38 cellular contexts compared by ENCODE assay signal in the genomic region with DNA sequence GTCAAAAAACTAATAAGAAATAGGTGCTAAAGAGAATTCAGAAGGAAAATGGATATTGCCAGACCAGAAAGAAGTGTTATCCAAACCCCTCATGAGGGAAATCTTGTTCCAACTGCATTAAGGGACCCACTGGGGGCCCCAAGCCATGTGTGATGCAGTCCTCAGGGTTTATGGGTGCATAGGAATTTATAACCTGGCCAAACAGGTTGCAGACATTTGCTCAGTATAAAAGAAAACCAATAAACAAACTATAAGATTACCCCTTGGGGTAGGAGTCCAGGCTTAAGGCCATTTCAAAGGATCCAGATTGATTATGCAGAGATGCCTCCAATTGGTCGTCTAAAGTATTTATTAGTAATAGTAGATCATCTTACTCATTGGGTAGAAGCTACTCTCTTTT.
"Had no signal": no experiment of that assay in that cellular context is flagged by ENCODE, and none has a peak within 500 bp of the region (broad histone marks: within the 10 kb centered on the region; RNA-seq: fewer than 3 reads in every experiment).

No MANE protein-coding gene starts in this region.

- H3K4me1 Mint-ChIP-seq: activated B cell treated with CpG ODN at 0.5 μM for 24 hours; activated CD4-positive, alpha-beta T cell treated with anti-CD3 and anti-CD28 coated beads, Interleukin-2, amount 10 ng/mL, durations not matched to agents 24 days and 14 days; activated naive CD8-positive, alpha-beta T cell treated with anti-CD3 and anti-CD28 coated beads, Interleukin-2, amount 10 ng/mL, durations not matched to agents 7 days and 5 days; activated naive CD8-positive, alpha-beta T cell treated with anti-CD3 and anti-CD28 coated beads, Interleukin-2, amount 50 U/mL, for 24 hours; activated T-helper 17 cell treated with anti-CD3 and anti-CD28 coated beads, Interleukin-2, amount 50 U/mL, for 72 hours; brain had no signal

- H3K4me3 Mint-ChIP-seq: activated B cell treated with CpG ODN at 0.5 μM for 24 hours; activated CD4-positive, alpha-beta memory T cell treated with anti-CD3 and anti-CD28 coated beads for 36 hours; activated CD4-positive, alpha-beta T cell treated with anti-CD3 and anti-CD28 coated beads, Interleukin-2, amount 10 ng/mL, durations not matched to agents 24 days and 14 days; activated CD8-positive, alpha-beta T cell treated with anti-CD3 and anti-CD28 coated beads for 36 hours; activated naive CD4-positive, alpha-beta T cell treated with anti-CD3 and anti-CD28 coated beads for 36 hours; activated naive CD8-positive, alpha-beta T cell treated with anti-CD3 and anti-CD28 coated beads, Interleukin-2, amount 10 ng/mL, durations not matched to agents 7 days and 5 days; activated naive CD8-positive, alpha-beta T cell treated with anti-CD3 and anti-CD28 coated beads, Interleukin-2, amount 50 U/mL, for 24 hours; activated T-cell treated with anti-CD3 and anti-CD28 coated beads, Interleukin-2, amount 50 U/mL, for 4 hours; activated T-cell treated with anti-CD3 and anti-CD28 coated beads, Interleukin-2, amount 50 U/mL, for 72 hours; activated T-helper 1 cell treated with anti-CD3 and anti-CD28 coated beads, Interleukin-12 subunit alpha, Interleukin-12 subunit beta, Interleukin-2, Interleukin-4 antibody, amounts not matched to agents 30 ng/mL and 10 ng/mL and 1 ng/mL, durations not matched to agents 14 hours and 24 hours and 36 hours; activated T-helper 17 cell treated with anti-CD3 and anti-CD28 coated beads, Interleukin-2, amount 50 U/mL, for 72 hours; brain; T-helper 1 cell treated with Interleukin-12 subunit alpha and Interleukin-12 subunit beta and Interleukin-4 antibody, amounts not matched to agents 30 μg/mL and 1 μg/mL, for 36 hours; T-helper 2 cell treated with Interferon-gamma antibody and Interleukin-4, amounts not matched to agents 5 μg/mL and 100 μg/mL, for 36 hours had no signal

- H3K27ac Mint-ChIP-seq: activated B cell treated with CpG ODN at 0.5 μM for 24 hours; activated CD4-positive, alpha-beta memory T cell treated with anti-CD3 and anti-CD28 coated beads for 36 hours; activated CD4-positive, alpha-beta T cell treated with anti-CD3 and anti-CD28 coated beads, Interleukin-2, amount 10 ng/mL, durations not matched to agents 24 days and 14 days; activated CD8-positive, alpha-beta T cell treated with anti-CD3 and anti-CD28 coated beads for 36 hours; activated naive CD4-positive, alpha-beta T cell treated with anti-CD3 and anti-CD28 coated beads for 36 hours; activated naive CD4-positive, alpha-beta T cell treated with anti-CD3 and anti-CD28 coated beads, Interleukin-2, amount 50 U/mL, for 72 hours; activated naive CD8-positive, alpha-beta T cell treated with anti-CD3 and anti-CD28 coated beads, Interleukin-2, amount 10 ng/mL, durations not matched to agents 7 days and 5 days; activated naive CD8-positive, alpha-beta T cell treated with anti-CD3 and anti-CD28 coated beads, Interleukin-2, amount 50 U/mL, for 24 hours; activated T-cell treated with anti-CD3 and anti-CD28 coated beads, Interleukin-2, amount 50 U/mL, for 72 hours; activated T-helper 1 cell treated with anti-CD3 and anti-CD28 coated beads, Interleukin-12 subunit alpha, Interleukin-12 subunit beta, Interleukin-2, Interleukin-4 antibody, amounts not matched to agents 30 ng/mL and 10 ng/mL and 1 ng/mL, durations not matched to agents 14 hours and 24 hours and 36 hours; activated T-helper 17 cell treated with anti-CD3 and anti-CD28 coated beads, Interleukin-2, amount 50 U/mL, for 72 hours; brain; T-helper 1 cell treated with Interleukin-12 subunit alpha and Interleukin-12 subunit beta and Interleukin-4 antibody, amounts not matched to agents 30 μg/mL and 1 μg/mL, for 36 hours; T-helper 2 cell treated with Interferon-gamma antibody and Interleukin-4, amounts not matched to agents 5 μg/mL and 100 μg/mL, for 36 hours had no signal

- H3K4me3 ChIP-seq: ascending aorta, cardiac muscle cell had no signal

- H3K9me3 ChIP-seq: ascending aorta had no signal

- H3K4me1 ChIP-seq: ascending aorta had no signal

- H3K27me3 ChIP-seq: ascending aorta, cardiac muscle cell had no signal

- FAIRE-seq: bronchial epithelial cell, TTC549 had no signal

- H3K27ac ChIP-seq: ascending aorta, cardiac muscle cell, VCaP had no signal

- DNase-seq: activated B cell treated with CpG ODN at 0.5 μM for 24 hours; activated CD4-positive, alpha-beta memory T cell treated with anti-CD3 and anti-CD28 coated beads for 36 hours; activated CD4-positive, alpha-beta T cell treated with anti-CD3 and anti-CD28 coated beads for 4 hours; activated CD4-positive, alpha-beta T cell treated with anti-CD3 and anti-CD28 coated beads, Interleukin-2, amount 10 ng/mL, durations not matched to agents 24 days and 14 days; activated CD4-positive, alpha-beta T cell treated with anti-CD3 and anti-CD28 coated beads, Interleukin-2, amount 50 U/mL, for 1 hour; activated CD4-positive, alpha-beta T cell treated with anti-CD3 and anti-CD28 coated beads, Interleukin-2, amount 50 U/mL, for 4 hours; activated CD4-positive, CD25-positive, alpha-beta regulatory T cell treated with anti-CD3 and anti-CD28 coated beads, Interleukin-2, amount 50 U/mL, for 72 hours; activated CD8-positive, alpha-beta memory T cell treated with anti-CD3 and anti-CD28 coated beads, Interleukin-2, amount 50 U/mL, for 4 hours; activated CD8-positive, alpha-beta T cell treated with anti-CD3 and anti-CD28 coated beads for 36 hours; activated effector memory CD4-positive, alpha-beta T cell treated with anti-CD3 and anti-CD28 coated beads, Interleukin-2, amount 50 U/mL, for 16 hours; activated gamma-delta T cell treated with Interleukin-2 at 50 U/mL for 16 hours; activated naive CD4-positive, alpha-beta T cell; activated naive CD4-positive, alpha-beta T cell treated with anti-CD3 and anti-CD28 coated beads for 36 hours; activated naive CD4-positive, alpha-beta T cell treated with anti-CD3 and anti-CD28 coated beads, Interleukin-2, amount 50 U/mL, for 16 hours; activated naive CD8-positive, alpha-beta T cell treated with anti-CD3 and anti-CD28 coated beads, Interleukin-2, amount 10 ng/mL, durations not matched to agents 7 days and 5 days; activated naive CD8-positive, alpha-beta T cell treated with anti-CD3 and anti-CD28 coated beads, Interleukin-2, amount 50 U/mL, for 24 hours; activated T-cell treated with anti-CD3 and anti-CD28 coated beads for 4 hours; activated T-cell treated with anti-CD3 and anti-CD28 coated beads, Interleukin-2, amount 50 U/mL, for 1 hour; activated T-cell treated with anti-CD3 and anti-CD28 coated beads, Interleukin-2, amount 50 U/mL, for 4 hours; activated T-cell treated with anti-CD3 and anti-CD28 coated beads, Interleukin-2, amount 50 U/mL, for 72 hours; amygdala; anterior cingulate cortex; caudate nucleus; SW 1271; T-helper 1 cell; T-helper 2 cell; T-helper 9 cell had no signal

- ATAC-seq: activated CD8-positive, alpha-beta T cell treated with anti-CD3 and anti-CD28 coated beads for 36 hours; activated naive CD4-positive, alpha-beta T cell treated with anti-CD3 and anti-CD28 coated beads, Interleukin-2, amount 50 U/mL, for 72 hours; activated naive CD8-positive, alpha-beta T cell treated with anti-CD3 and anti-CD28 coated beads, Interleukin-2, amount 50 U/mL, for 24 hours; activated T-cell treated with anti-CD3 and anti-CD28 coated beads, Interleukin-2, amount 50 U/mL, for 4 hours; activated T-cell treated with anti-CD3 and anti-CD28 coated beads, Interleukin-2, amount 50 U/mL, for 72 hours; activated T-helper 17 cell treated with anti-CD3 and anti-CD28 coated beads, Interleukin-2, amount 50 U/mL, for 72 hours had no signal

- H3K36me3 ChIP-seq: ascending aorta, cardiac muscle cell had no signal
